In genomic region chr10:121267236-121268003, GRCh38 we compare ENCODE assay signal across 35 cellular contexts.
"Had no signal": no experiment of that assay in that cellular context is flagged by ENCODE, and none has a peak within 500 bp of the region (broad histone marks: within the 10 kb centered on the region; RNA-seq: fewer than 3 reads in every experiment).

No MANE protein-coding gene starts in this region.

- H3K9me3 ChIP-seq: ascending aorta, breast epithelium, esophagus muscularis mucosa, gastrocnemius medialis, heart left ventricle had no signal

- H3K27ac ChIP-seq: ascending aorta, breast epithelium, cardiac muscle cell, coronary artery, esophagus muscularis mucosa, foreskin keratinocyte, gastrocnemius medialis, heart left ventricle, WERI-Rb-1 had no signal

- H3K27me3 Mint-ChIP-seq: activated B cell treated with CpG ODN at 0.5 μM for 24 hours; activated CD4-positive, alpha-beta memory T cell treated with anti-CD3 and anti-CD28 coated beads for 36 hours; activated CD8-positive, alpha-beta memory T cell treated with anti-CD3 and anti-CD28 coated beads, Interleukin-2, amount 10 ng/mL, durations not matched to agents 7 days and 5 days; activated naive CD8-positive, alpha-beta T cell treated with anti-CD3 and anti-CD28 coated beads for 36 hours had no signal

- DNase-seq: activated B cell treated with CpG ODN at 0.5 μM for 24 hours; activated CD4-positive, alpha-beta memory T cell treated with anti-CD3 and anti-CD28 coated beads for 36 hours; activated CD4-positive, alpha-beta T cell treated with anti-CD3 and anti-CD28 coated beads for 48 hours; activated CD8-positive, alpha-beta memory T cell treated with anti-CD3 and anti-CD28 coated beads, Interleukin-2, amount 10 ng/mL, durations not matched to agents 7 days and 5 days; activated CD8-positive, alpha-beta memory T cell treated with anti-CD3 and anti-CD28 coated beads, Interleukin-2, amount 50 U/mL, for 4 hours; activated CD8-positive, alpha-beta T cell treated with anti-CD3 and anti-CD28 coated beads, Interleukin-2, amount 10 ng/mL, durations not matched to agents 7 days and 5 days; activated effector memory CD4-positive, alpha-beta T cell treated with anti-CD3 and anti-CD28 coated beads, Interleukin-2, amount 50 U/mL, for 16 hours; activated naive CD4-positive, alpha-beta T cell treated with anti-CD3 and anti-CD28 coated beads for 36 hours; activated naive CD8-positive, alpha-beta T cell treated with anti-CD3 and anti-CD28 coated beads for 36 hours; activated T-cell treated with anti-CD3 and anti-CD28 coated beads, Interleukin-2, amount 50 U/mL, for 1 hour; activated T-cell treated with anti-CD3 and anti-CD28 coated beads, Interleukin-2, amount 50 U/mL, for 48 hours; central memory CD4-positive, alpha-beta T cell; cerebellar nuclear complex; dermis blood vessel endothelial cell; effector CD4-positive, alpha-beta T cell; effector memory CD8-positive, alpha-beta T cell; erythroblast; foreskin keratinocyte; gastrocnemius medialis; glutamatergic neuron; heart left ventricle; T-cell; T1000; WERI-Rb-1 had no signal

- H3K4me1 Mint-ChIP-seq: activated B cell treated with CpG ODN at 0.5 μM for 24 hours; activated CD8-positive, alpha-beta memory T cell treated with anti-CD3 and anti-CD28 coated beads, Interleukin-2, amount 10 ng/mL, durations not matched to agents 7 days and 5 days; activated naive CD4-positive, alpha-beta T cell treated with anti-CD3 and anti-CD28 coated beads, Interleukin-2, amount 50 U/mL, for 24 hours; activated naive CD8-positive, alpha-beta T cell treated with anti-CD3 and anti-CD28 coated beads for 36 hours; T-cell had no signal

- H3K4me3 Mint-ChIP-seq: activated B cell treated with CpG ODN at 0.5 μM for 24 hours; activated CD4-positive, alpha-beta memory T cell treated with anti-CD3 and anti-CD28 coated beads for 36 hours; activated CD8-positive, alpha-beta memory T cell treated with anti-CD3 and anti-CD28 coated beads, Interleukin-2, amount 10 ng/mL, durations not matched to agents 7 days and 5 days; activated CD8-positive, alpha-beta T cell treated with anti-CD3 and anti-CD28 coated beads, Interleukin-2, amount 10 ng/mL, durations not matched to agents 7 days and 5 days; activated naive CD4-positive, alpha-beta T cell treated with anti-CD3 and anti-CD28 coated beads for 36 hours; activated naive CD4-positive, alpha-beta T cell treated with anti-CD3 and anti-CD28 coated beads, Interleukin-2, amount 50 U/mL, for 24 hours; activated naive CD8-positive, alpha-beta T cell treated with anti-CD3 and anti-CD28 coated beads for 36 hours; activated T-helper 1 cell treated with anti-CD3 and anti-CD28 coated beads, Interleukin-12 subunit alpha, Interleukin-12 subunit beta, Interleukin-2, Interleukin-4 antibody, amounts not matched to agents 30 ng/mL and 10 ng/mL and 1 ng/mL, durations not matched to agents 14 hours and 24 hours and 36 hours; brain; effector memory CD8-positive, alpha-beta T cell; T-cell; T-helper 1 cell treated with Interleukin-12 subunit alpha and Interleukin-12 subunit beta and Interleukin-4 antibody, amounts not matched to agents 30 μg/mL and 1 μg/mL, for 36 hours had no signal

- H3K36me3 Mint-ChIP-seq: activated CD4-positive, alpha-beta memory T cell treated with anti-CD3 and anti-CD28 coated beads for 36 hours; activated CD8-positive, alpha-beta memory T cell treated with anti-CD3 and anti-CD28 coated beads, Interleukin-2, amount 10 ng/mL, durations not matched to agents 7 days and 5 days; activated naive CD4-positive, alpha-beta T cell treated with anti-CD3 and anti-CD28 coated beads, Interleukin-2, amount 50 U/mL, for 24 hours; activated naive CD8-positive, alpha-beta T cell treated with anti-CD3 and anti-CD28 coated beads for 36 hours; brain; T-cell had no signal

- H3K9me3 Mint-ChIP-seq: activated B cell treated with CpG ODN at 0.5 μM for 24 hours; activated CD4-positive, alpha-beta memory T cell treated with anti-CD3 and anti-CD28 coated beads for 36 hours; activated naive CD4-positive, alpha-beta T cell treated with anti-CD3 and anti-CD28 coated beads for 36 hours; activated naive CD8-positive, alpha-beta T cell treated with anti-CD3 and anti-CD28 coated beads for 36 hours; activated T-helper 1 cell treated with anti-CD3 and anti-CD28 coated beads, Interleukin-12 subunit alpha, Interleukin-12 subunit beta, Interleukin-2, Interleukin-4 antibody, amounts not matched to agents 30 ng/mL and 10 ng/mL and 1 ng/mL, durations not matched to agents 14 hours and 24 hours and 36 hours; activated T-helper 2 cell treated with anti-CD3 and anti-CD28 coated beads, Interferon-gamma antibody, Interleukin-2, Interleukin-4, amounts not matched to agents 10 μg/mL and 5 μg/mL and 100 μg/mL, durations not matched to agents 14 hours and 24 hours and 36 hours; T-helper 1 cell treated with Interleukin-12 subunit alpha and Interleukin-12 subunit beta and Interleukin-4 antibody, amounts not matched to agents 30 μg/mL and 1 μg/mL, for 36 hours had no signal

- H3K27ac Mint-ChIP-seq: activated B cell treated with CpG ODN at 0.5 μM for 24 hours; activated CD4-positive, alpha-beta memory T cell treated with anti-CD3 and anti-CD28 coated beads for 36 hours; activated CD8-positive, alpha-beta memory T cell treated with anti-CD3 and anti-CD28 coated beads, Interleukin-2, amount 10 ng/mL, durations not matched to agents 7 days and 5 days; activated CD8-positive, alpha-beta T cell treated with anti-CD3 and anti-CD28 coated beads, Interleukin-2, amount 10 ng/mL, durations not matched to agents 7 days and 5 days; activated naive CD4-positive, alpha-beta T cell treated with anti-CD3 and anti-CD28 coated beads for 36 hours; activated naive CD4-positive, alpha-beta T cell treated with anti-CD3 and anti-CD28 coated beads, Interleukin-2, amount 50 U/mL, for 24 hours; activated naive CD8-positive, alpha-beta T cell treated with anti-CD3 and anti-CD28 coated beads for 36 hours; activated T-helper 1 cell treated with anti-CD3 and anti-CD28 coated beads, Interleukin-12 subunit alpha, Interleukin-12 subunit beta, Interleukin-2, Interleukin-4 antibody, amounts not matched to agents 30 ng/mL and 10 ng/mL and 1 ng/mL, durations not matched to agents 14 hours and 24 hours and 36 hours; activated T-helper 2 cell treated with anti-CD3 and anti-CD28 coated beads, Interferon-gamma antibody, Interleukin-2, Interleukin-4, amounts not matched to agents 10 μg/mL and 5 μg/mL and 100 μg/mL, durations not matched to agents 14 hours and 24 hours and 36 hours; brain; effector memory CD8-positive, alpha-beta T cell; T-cell; T-helper 1 cell treated with Interleukin-12 subunit alpha and Interleukin-12 subunit beta and Interleukin-4 antibody, amounts not matched to agents 30 μg/mL and 1 μg/mL, for 36 hours had no signal

- H3K27me3 ChIP-seq: ascending aorta, esophagus muscularis mucosa, foreskin keratinocyte, gastrocnemius medialis had no signal

- H3K4me1 ChIP-seq: ascending aorta, breast epithelium, gastrocnemius medialis, heart left ventricle had no signal

- H3K36me3 ChIP-seq: ascending aorta, breast epithelium, cardiac muscle cell, esophagus muscularis mucosa, gastrocnemius medialis, heart left ventricle, WERI-Rb-1 had no signal

- H3K4me3 ChIP-seq: ascending aorta, breast epithelium, cardiac muscle cell, coronary artery, esophagus muscularis mucosa, gastrocnemius medialis, heart left ventricle had no signal

- ATAC-seq: activated CD4-positive, CD25-positive, alpha-beta regulatory T cell treated with anti-CD3 and anti-CD28 coated beads, Interleukin-2, amount 50 U/mL, for 24 hours; activated CD8-positive, alpha-beta memory T cell treated with anti-CD3 and anti-CD28 coated beads, Interleukin-2, amount 10 ng/mL, durations not matched to agents 7 days and 5 days; activated CD8-positive, alpha-beta T cell treated with anti-CD3 and anti-CD28 coated beads, Interleukin-2, amount 10 ng/mL, durations not matched to agents 7 days and 5 days; effector memory CD8-positive, alpha-beta T cell; foreskin keratinocyte; gastrocnemius medialis; heart left ventricle; T-cell had no signal
